Comparison of ENCODE assay signal across 1 cellular context in the genomic region with DNA sequence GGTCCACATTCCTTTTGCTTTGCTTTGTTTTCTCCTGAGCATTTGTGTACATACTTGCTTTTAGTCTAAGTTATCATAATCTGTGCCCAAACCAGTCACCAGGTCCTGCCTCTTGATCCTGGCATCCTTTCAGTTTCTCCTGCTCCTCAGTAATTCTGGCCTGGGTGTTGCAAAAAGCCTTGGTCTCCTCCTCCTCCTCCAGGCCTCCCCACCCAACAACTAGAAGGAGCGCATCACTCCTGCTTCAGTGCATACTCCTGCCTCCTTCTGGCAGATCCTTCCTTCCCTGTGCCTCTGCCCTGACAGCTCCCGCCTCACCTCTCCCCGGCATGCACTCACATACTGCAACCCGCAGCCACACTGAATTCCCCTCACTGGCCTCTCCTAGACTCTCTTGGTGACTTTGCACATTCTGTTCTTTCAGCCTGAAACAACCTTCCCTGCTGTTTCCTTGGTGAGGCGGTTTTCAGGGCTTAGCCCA.
TF ChIP-seq lines count a peak whose summit lies in the region.

No MANE protein-coding gene starts in this region.

TF ChIP-seq in IMR-90, 13 proteins besides CTCF, POLR2A, EP300 and RAD21:
- peak; percentile 55; the same call in 1 of the 2 replicates for TF ChIP-seq MAZ (IDR thresholded peaks at IDR 0.05; ENCODE audit: borderline replicate concordance, low read depth, low read length)
- peak; percentile 22; the same call in 1 of the 2 replicates for TF ChIP-seq NFE2L2 (IDR thresholded peaks at IDR 0.05; ENCODE audit: low read depth, low read length)
- TF ChIP-seq FOS (IDR thresholded peaks at IDR 0.05; ENCODE audit: low read depth, low read length) = no peak
- TF ChIP-seq RFX5 (IDR thresholded peaks at IDR 0.05; ENCODE audit: low read depth, low read length) = no peak
- TF ChIP-seq BHLHE40 (IDR thresholded peaks at IDR 0.05; ENCODE audit: low read depth, low read length) = no peak
- TF ChIP-seq RCOR1 (IDR thresholded peaks at IDR 0.05; ENCODE audit: insufficient replicate concordance, low read length) = no peak
- TF ChIP-seq MXI1 (IDR thresholded peaks at IDR 0.05; ENCODE audit: borderline replicate concordance, low read depth, low read length) = no peak
- TF ChIP-seq, protein P1, sequence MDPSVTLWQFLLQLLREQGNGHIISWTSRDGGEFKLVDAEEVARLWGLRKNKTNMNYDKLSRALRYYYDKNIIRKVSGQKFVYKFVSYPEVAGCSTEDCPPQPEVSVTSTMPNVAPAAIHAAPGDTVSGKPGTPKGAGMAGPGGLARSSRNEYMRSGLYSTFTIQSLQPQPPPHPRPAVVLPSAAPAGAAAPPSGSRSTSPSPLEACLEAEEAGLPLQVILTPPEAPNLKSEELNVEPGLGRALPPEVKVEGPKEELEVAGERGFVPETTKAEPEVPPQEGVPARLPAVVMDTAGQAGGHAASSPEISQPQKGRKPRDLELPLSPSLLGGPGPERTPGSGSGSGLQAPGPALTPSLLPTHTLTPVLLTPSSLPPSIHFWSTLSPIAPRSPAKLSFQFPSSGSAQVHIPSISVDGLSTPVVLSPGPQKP (IDR thresholded peaks at IDR 0.05; ENCODE audit: borderline replicate concordance, low read depth, low read length) = no peak
- peak; percentile 8; the same call in 1 of the 2 replicates for TF ChIP-seq SMC3 (IDR thresholded peaks at IDR 0.05; ENCODE audit: low read depth, low read length)
TF ChIP-seq in IMR-90: peak in this region for 3.
